In genomic region chr17:56593741-56594527, GRCh38 we compare ENCODE assay signal across 9 cellular contexts. TPM values are rescaled to one million over a fixed set of nuclear protein-coding genes. Genes with fewer than 3 reads are reported as not detected.
DNase-seq lines count a peak whose midpoint lies in the region; ATAC-seq, FAIRE-seq and TF ChIP-seq lines count a peak whose summit lies in the region.
"Had no signal": no experiment of that assay in that cellular context is flagged by ENCODE, and none has a peak within 500 bp of the region (broad histone marks: within the 10 kb centered on the region; RNA-seq: fewer than 3 reads in every experiment).

No MANE protein-coding gene starts in this region.

- H3K4me1 ChIP-seq in ascending aorta = peaks cover 5 to 40% of the 10 kb centered on the region in 2 donors

- no peak for ATAC-seq in HG02870 (IDR thresholded peaks at IDR 0.05; ENCODE audit: unreplicated experiment)

- peak; percentile 77 for DNase-seq in Daoy (ENCODE audit: low read depth)
- DNase-seq in HTR-8/SVneo (ENCODE audit: insufficient read length, low spot score) = peak; percentile 63
- peak; percentile 40 for DNase-seq in SKM-1 (lab: John Stamatoyannopoulos, UW; ENCODE audit: unreplicated experiment)
- peak in 1 of 2 donors; percentile 65 for DNase-seq in ascending aorta (ENCODE audit: low spot score in 2 of 2)
- peak in 33 of 51 donors; percentile 24 to 81 (median 55) for DNase-seq in hypothalamus (lab: John Stamatoyannopoulos, UW)
- peak; percentile 58 for DNase-seq in putamen (ENCODE audit: low spot score)
- DNase-seq in NCI-H2029 (lab: John Stamatoyannopoulos, UW) = no peak

- no peaks in the 10 kb centered on the region for H3K9me3 ChIP-seq in ascending aorta

- H3K36me3 ChIP-seq in ascending aorta = no peaks in the 10 kb centered on the region

- TF ChIP-seq CTCF in ascending aorta (IDR thresholded peaks at IDR 0.05) = no peak

- peak overlapping the region; percentile 62 to 66 for H3K4me3 ChIP-seq in ascending aorta

- intact Hi-C loops in ascending aorta (cut with DNase I) = loop anchor here (2.0 kb wide), 1 partner anchor 85 kb away; no protein-coding TSS in a partner anchor

- no peaks in the 10 kb centered on the region for H3K27me3 ChIP-seq in ascending aorta

- H3K27ac ChIP-seq in ascending aorta = peak overlapping the region; percentile 45 to 53

- no peak for FAIRE-seq in HTR-8/SVneo (lab: Jason Lieb, UNC)

RNA-seq across cellular contexts. Expression of gene NOG, which starts 0.4 kb away (rescaled TPM):
- total RNA-seq in Daoy (2014; rRNA removed; shearing (Covaris generic)) = 0.92 and 1.4 TPM in 2 replicates
- not detected for total RNA-seq in ascending aorta
- total RNA-seq: T-helper 2 cell treated with Interferon-gamma antibody and Interleukin-4, amounts not matched to agents 100 ng/mL and 5 ng/mL, for 36 hours had no signal
